In the genomic region with DNA sequence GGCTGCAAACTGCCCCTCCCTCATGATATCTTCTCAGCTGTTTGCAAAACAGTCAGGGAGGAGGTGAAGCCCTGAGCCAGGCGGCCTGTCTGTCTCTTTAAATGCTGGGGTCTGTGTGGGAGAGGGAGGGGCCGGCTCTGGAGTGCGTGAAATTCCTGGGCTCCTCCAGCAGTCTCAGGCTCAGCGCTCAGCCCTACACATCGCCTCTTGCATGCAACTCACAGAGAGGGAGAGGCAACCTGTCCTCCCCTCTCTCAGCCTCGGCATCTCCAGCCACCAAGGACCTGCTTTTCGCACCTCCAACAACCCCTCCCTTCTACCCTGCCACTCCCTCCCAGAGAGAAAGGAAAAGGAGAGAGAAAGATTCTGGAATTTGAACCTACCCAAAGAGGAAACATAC, we compare ENCODE assay signal across 1 cellular context.
TF ChIP-seq lines count a peak whose summit lies in the region.

A gene (plus strand): TSS at position 171 of the 400 bp plus-strand sequence. CDS start 72,721 bp downstream, outside the sequence.

TF ChIP-seq in HepG2, 621 proteins besides CTCF, POLR2A, EP300 and RAD21 (continued from another document):
- TF ChIP-seq, protein P1, sequence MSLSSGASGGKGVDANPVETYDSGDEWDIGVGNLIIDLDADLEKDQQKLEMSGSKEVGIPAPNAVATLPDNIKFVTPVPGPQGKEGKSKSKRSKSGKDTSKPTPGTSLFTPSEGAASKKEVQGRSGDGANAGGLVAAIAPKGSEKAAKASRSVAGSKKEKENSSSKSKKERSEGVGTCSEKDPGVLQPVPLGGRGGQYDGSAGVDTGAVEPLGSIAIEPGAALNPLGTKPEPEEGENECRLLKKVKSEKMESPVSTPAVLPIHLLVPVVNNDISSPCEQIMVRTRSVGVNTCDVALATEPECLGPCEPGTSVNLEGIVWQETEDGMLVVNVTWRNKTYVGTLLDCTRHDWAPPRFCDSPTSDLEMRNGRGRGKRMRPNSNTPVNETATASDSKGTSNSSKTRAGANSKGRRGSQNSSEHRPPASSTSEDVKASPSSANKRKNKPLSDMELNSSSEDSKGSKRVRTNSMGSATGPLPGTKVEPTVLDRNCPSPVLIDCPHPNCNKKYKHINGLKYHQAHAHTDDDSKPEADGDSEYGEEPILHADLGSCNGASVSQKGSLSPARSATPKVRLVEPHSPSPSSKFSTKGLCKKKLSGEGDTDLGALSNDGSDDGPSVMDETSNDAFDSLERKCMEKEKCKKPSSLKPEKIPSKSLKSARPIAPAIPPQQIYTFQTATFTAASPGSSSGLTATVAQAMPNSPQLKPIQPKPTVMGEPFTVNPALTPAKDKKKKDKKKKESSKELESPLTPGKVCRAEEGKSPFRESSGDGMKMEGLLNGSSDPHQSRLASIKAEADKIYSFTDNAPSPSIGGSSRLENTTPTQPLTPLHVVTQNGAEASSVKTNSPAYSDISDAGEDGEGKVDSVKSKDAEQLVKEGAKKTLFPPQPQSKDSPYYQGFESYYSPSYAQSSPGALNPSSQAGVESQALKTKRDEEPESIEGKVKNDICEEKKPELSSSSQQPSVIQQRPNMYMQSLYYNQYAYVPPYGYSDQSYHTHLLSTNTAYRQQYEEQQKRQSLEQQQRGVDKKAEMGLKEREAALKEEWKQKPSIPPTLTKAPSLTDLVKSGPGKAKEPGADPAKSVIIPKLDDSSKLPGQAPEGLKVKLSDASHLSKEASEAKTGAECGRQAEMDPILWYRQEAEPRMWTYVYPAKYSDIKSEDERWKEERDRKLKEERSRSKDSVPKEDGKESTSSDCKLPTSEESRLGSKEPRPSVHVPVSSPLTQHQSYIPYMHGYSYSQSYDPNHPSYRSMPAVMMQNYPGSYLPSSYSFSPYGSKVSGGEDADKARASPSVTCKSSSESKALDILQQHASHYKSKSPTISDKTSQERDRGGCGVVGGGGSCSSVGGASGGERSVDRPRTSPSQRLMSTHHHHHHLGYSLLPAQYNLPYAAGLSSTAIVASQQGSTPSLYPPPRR (CRISPR knock-in tag; IDR thresholded peaks at IDR 0.05; ENCODE audit: borderline replicate concordance) = no peak
